ENCODE assay signal across 10 cellular contexts in the genomic region with DNA sequence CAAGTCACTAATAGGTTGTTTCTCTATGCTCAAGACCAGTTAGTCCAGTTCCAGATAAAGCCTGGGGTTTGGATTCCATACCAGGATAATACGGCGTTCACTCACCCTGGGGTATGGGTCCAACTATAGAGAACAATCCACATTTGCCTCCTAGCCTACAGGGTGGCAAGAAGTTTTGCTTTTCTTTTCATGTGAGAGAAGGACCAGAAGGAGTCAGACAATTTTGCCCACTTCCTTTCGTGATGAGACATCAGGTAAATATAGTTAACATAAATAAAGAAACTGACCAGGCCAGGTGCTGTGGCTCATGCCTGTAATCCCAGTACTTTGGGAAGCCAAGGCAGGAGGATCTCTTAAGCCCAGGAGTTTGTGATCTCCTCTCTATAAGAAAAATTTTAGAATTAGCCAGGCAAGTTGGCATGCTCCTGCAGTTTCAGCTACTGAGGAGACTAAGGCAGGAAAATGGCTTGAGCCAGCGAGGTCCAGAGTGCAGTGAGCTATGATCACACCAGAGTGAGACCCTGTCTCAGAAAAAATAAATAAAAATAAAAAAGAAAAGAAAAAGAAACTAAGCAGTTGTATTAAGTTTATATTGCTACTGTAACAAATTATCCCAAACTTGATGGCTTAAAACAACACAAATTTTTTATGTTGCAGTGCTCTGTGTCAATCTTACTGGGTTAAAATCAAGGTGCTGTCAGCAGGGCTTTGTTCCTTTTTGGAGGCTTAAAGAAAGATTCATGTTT. TPM values are rescaled to one million over a fixed set of nuclear protein-coding genes. Genes with fewer than 3 reads are reported as not detected.
DNase-seq lines count a peak whose midpoint lies in the region; ATAC-seq and TF ChIP-seq lines count a peak whose summit lies in the region.
"Had no signal": no experiment of that assay in that cellular context is flagged by ENCODE, and none has a peak within 500 bp of the region (broad histone marks: within the 10 kb centered on the region; RNA-seq: fewer than 3 reads in every experiment).

No MANE protein-coding gene starts in this region.

- peaks cover 4% of the 10 kb centered on the region for H3F3A ChIP-seq in PC-3 (ENCODE audit: low read length, unreplicated experiment)

- H3K4me3 Mint-ChIP-seq in activated T-cell treated with anti-CD3 and anti-CD28 coated beads, Interleukin-2, amount 50 U/mL, for 24 hours = peak overlapping the region; percentile 52
- H3K4me3 Mint-ChIP-seq in stimulated activated naive CD8-positive, alpha-beta T cell treated with anti-CD3 and anti-CD28 coated beads, Interleukin-15, Interleukin-2, amounts not matched to agents 100 ng/mL and 50 ng/mL, for 24 hours = peak overlapping the region; percentile 59

- CTCF ChIA-PET in PC-3 (lab: Charles Lee) = no interaction called here

- peaks cover 50% of the 10 kb centered on the region for H3K4me1 Mint-ChIP-seq in activated T-cell treated with anti-CD3 and anti-CD28 coated beads, Interleukin-2, amount 50 U/mL, for 24 hours (ENCODE audit: low read depth)
- H3K4me1 Mint-ChIP-seq in stimulated activated naive CD8-positive, alpha-beta T cell treated with anti-CD3 and anti-CD28 coated beads, Interleukin-15, Interleukin-2, amounts not matched to agents 100 ng/mL and 50 ng/mL, for 24 hours (ENCODE audit: low read depth) = peaks cover 55% of the 10 kb centered on the region

- H3K9ac ChIP-seq in PC-3 (ENCODE audit: low read length) = no peak overlapping the region

- no peaks in the 10 kb centered on the region for H3K27me3 ChIP-seq in PC-3 (ENCODE audit: low read length)

- TF ChIP-seq CTCF in PC-3 (conservative IDR thresholded peaks at IDR 0.05; ENCODE audit: low read depth, low read length) = no peak

- POLR2A ChIA-PET in PC-3 (lab: Charles Lee; ENCODE audit: unreplicated experiment) = no interaction called here

- no peak overlapping the region for H3K27ac ChIP-seq in PC-3 (ENCODE audit: low read length)

- H3K27me3 Mint-ChIP-seq in activated T-cell treated with anti-CD3 and anti-CD28 coated beads, Interleukin-2, amount 50 U/mL, for 24 hours = no peaks in the 10 kb centered on the region
- no peaks in the 10 kb centered on the region for H3K27me3 Mint-ChIP-seq in stimulated activated naive CD8-positive, alpha-beta T cell treated with anti-CD3 and anti-CD28 coated beads, Interleukin-15, Interleukin-2, amounts not matched to agents 100 ng/mL and 50 ng/mL, for 24 hours

- H3K9me3 ChIP-seq in PC-3 (ENCODE audit: low read length) = no peaks in the 10 kb centered on the region

- BruUV-seq in PC-3 (replicated peaks; lab: Mats Ljungman, UMichigan) = no TSS peak

- H3K4me3 ChIP-seq in PC-3 (ENCODE audit: low read length) = no peak overlapping the region

- intact Hi-C loops in PC-3 (cut with micrococcal nuclease) (no loop called here), Right ventricle myocardium inferior (cut with DNase I) (loop anchor here (10.0 kb wide), 1 partner anchor 135 kb away; no protein-coding TSS in a partner anchor)

- H4K20me1 ChIP-seq in PC-3 (ENCODE audit: low read length) = no peaks in the 10 kb centered on the region

- no peaks in the 10 kb centered on the region for H3K36me3 Mint-ChIP-seq in activated T-cell treated with anti-CD3 and anti-CD28 coated beads, Interleukin-2, amount 50 U/mL, for 24 hours (ENCODE audit: low read depth)
- no peaks in the 10 kb centered on the region for H3K36me3 Mint-ChIP-seq in stimulated activated naive CD8-positive, alpha-beta T cell treated with anti-CD3 and anti-CD28 coated beads, Interleukin-15, Interleukin-2, amounts not matched to agents 100 ng/mL and 50 ng/mL, for 24 hours (ENCODE audit: low read depth)

- peak; percentile 59 for ATAC-seq in HG02885 (IDR thresholded peaks at IDR 0.05; ENCODE audit: poor library complexity, unreplicated experiment)
- peak; percentile 59 for ATAC-seq in PC-3
- no peak for ATAC-seq in Right ventricle myocardium inferior

- H3K9me3 Mint-ChIP-seq in activated T-cell treated with anti-CD3 and anti-CD28 coated beads, Interleukin-2, amount 50 U/mL, for 24 hours = no peaks in the 10 kb centered on the region
- H3K9me3 Mint-ChIP-seq in stimulated activated naive CD8-positive, alpha-beta T cell treated with anti-CD3 and anti-CD28 coated beads, Interleukin-15, Interleukin-2, amounts not matched to agents 100 ng/mL and 50 ng/mL, for 24 hours = no peaks in the 10 kb centered on the region

- H3K9me2 ChIP-seq in PC-3 (replicated peaks; ENCODE audit: low read length) = no peaks in the 10 kb centered on the region

- no peaks in the 10 kb centered on the region for H3K36me3 ChIP-seq in PC-3 (ENCODE audit: low read depth, low read length)

- H3K27ac Mint-ChIP-seq in activated T-cell treated with anti-CD3 and anti-CD28 coated beads, Interleukin-2, amount 50 U/mL, for 24 hours = peak overlapping the region; percentile 81
- H3K27ac Mint-ChIP-seq in stimulated activated naive CD8-positive, alpha-beta T cell treated with anti-CD3 and anti-CD28 coated beads, Interleukin-15, Interleukin-2, amounts not matched to agents 100 ng/mL and 50 ng/mL, for 24 hours = peak overlapping the region; percentile 74

- H3K79me2 ChIP-seq in PC-3 (ENCODE audit: low read length) = no peaks in the 10 kb centered on the region

- no peak for DNase-seq in activated T-cell treated with anti-CD3 and anti-CD28 coated beads, Interleukin-2, amount 50 U/mL, for 24 hours
- no peak for DNase-seq in activated T-cell treated with anti-CD3 and anti-CD28 coated beads, Interleukin-2, amount 50 U/mL, for 1 hour
- DNase-seq in PC-3 (peak; percentile 56), Right ventricle myocardium inferior (ENCODE audit: missing footprints) (no peak), NCI-H2107 (lab: John Stamatoyannopoulos, UW) (no peak), NCI-H2081 (lab: John Stamatoyannopoulos, UW) (no peak)
- DNase-seq: activated CD4-positive, alpha-beta T cell treated with anti-CD3 and anti-CD28 coated beads for 4 hours; stimulated activated CD8-positive, alpha-beta memory T cell treated with anti-CD3 and anti-CD28 coated beads, Interleukin-4, amount 100 ng/mL, for 48 hours had no signal

- no peak overlapping the region for H2AFZ ChIP-seq in PC-3 (ENCODE audit: low read length)

- peaks cover 16% of the 10 kb centered on the region for H3K4me1 ChIP-seq in PC-3 (ENCODE audit: insufficient read depth, low read length)

- H3K4me2 ChIP-seq in PC-3 (ENCODE audit: low read length) = peak overlapping the region; percentile 59; the same call in 1 of the 2 replicates

RNA-seq across cellular contexts. Expression of a gene that starts 7.5 kb away (rescaled TPM):
- total RNA-seq in PC-3 (2014; rRNA removed) = 61.9 and 85.2 TPM in 2 replicates
- 125 TPM for total RNA-seq in Right ventricle myocardium inferior

RNA-seq across cellular contexts. Expression of a gene that starts 47.1 kb away (rescaled TPM):
- total RNA-seq in PC-3 (2014; rRNA removed) (26.7 and 33.6 TPM in 2 replicates), Right ventricle myocardium inferior (18.1 TPM)
